Comparison of ENCODE assay signal across 8 cellular contexts in genomic region chr17:60390881-60391418, GRCh38. TPM values are rescaled to one million over a fixed set of nuclear protein-coding genes. Genes with fewer than 3 reads are reported as not detected.
DNase-seq lines count a peak whose midpoint lies in the region; ATAC-seq, FAIRE-seq and TF ChIP-seq lines count a peak whose summit lies in the region.

No MANE protein-coding gene starts in this region.

- peaks cover 0 to 3% (median 0%) of the 10 kb centered on the region in 11 experiments; a peak in 1 of 22 replicates for H3K36me3 ChIP-seq in BLaER1 treated with 17β-estradiol and CSF1 and Interleukin-3, amounts not matched to agents 10 nM and 100 nM
- H3K36me3 ChIP-seq in HAP-1 (replicated peaks): no peaks in the 10 kb centered on the region
- no peaks in the 10 kb centered on the region for H3K36me3 ChIP-seq in GM12878 (ENCODE audit: control insufficient read depth in 2 of 2, insufficient read depth in 2 of 2, low read length in 1 of 2)
- H3K36me3 ChIP-seq in skeletal muscle satellite cell (ENCODE audit: insufficient read depth, low read length): no peaks in the 10 kb centered on the region

- no peak for TF ChIP-seq RAD21 in GM12878 (IDR thresholded peaks at IDR 0.05; ENCODE audit: insufficient read depth, low read depth, low read length)

- TF ChIP-seq POLR2A in GM12878 (IDR thresholded peaks at IDR 0.05; ENCODE audit: low read depth, low read length): no peak

- 9% methylated on average over 12 of the region's 12 CpGs for WGBS in GM12878 (ENCODE audit: insufficient coverage, insufficient replicate concordance, low lambda C conversion rate, missing lambda C conversion rate)

- peak overlapping the region; percentile 82 to 99 (median 92) for H3K4me3 ChIP-seq in BLaER1 treated with 17β-estradiol and CSF1 and Interleukin-3, amounts not matched to agents 10 nM and 100 nM
- H3K4me3 ChIP-seq in HAP-1 (peak overlapping the region; percentile 80), GM12878 (peak overlapping the region; percentile 97), iPS-18c (ENCODE audit: insufficient read depth, low read depth, low read length) (peak overlapping the region; percentile 92), skeletal muscle satellite cell (ENCODE audit: low read length) (peak overlapping the region; percentile 77)

- RAD21 ChIA-PET in GM12878 (lab: Charles Lee; ENCODE audit: unreplicated experiment): interaction anchor here (1.1 to 2.1 kb wide), 2 partner anchors 37 to 160 kb away, joined by 3 to 9 read pairs; no protein-coding TSS in a partner anchor

- CTCF ChIA-PET in RWPE1 (lab: Yijun Ruan, JAX): no interaction called here
- CTCF ChIA-PET in GM12878 (lab: Yijun Ruan, JAX): interaction anchor here (0.7 to 2.7 kb wide), 7 partner anchors 8 to 217 kb away, joined by 3 to 14 read pairs (median 5); partner anchors contain the start of gene CHCT1

- no peaks in the 10 kb centered on the region for H3K27me3 ChIP-seq in BLaER1 treated with 17β-estradiol and CSF1 and Interleukin-3, amounts not matched to agents 10 nM and 100 nM
- H3K27me3 ChIP-seq in HAP-1 (ENCODE audit: low read depth) (no peaks in the 10 kb centered on the region), GM12878 (replicated peaks in 1 of 2; ENCODE audit: control insufficient read depth in 2 of 2, insufficient read depth in 2 of 2, low read length in 1 of 2) (no peaks in the 10 kb centered on the region), skeletal muscle satellite cell (ENCODE audit: control insufficient read depth, insufficient read depth, low read length) (no peaks in the 10 kb centered on the region)

- in situ Hi-C loops in HAP-1 (cut with MboI; ENCODE audit: low sequenced_read_pairs): no loop called here
- in situ Hi-C loops in GM12878 (cut with MboI): no loop called here

- FAIRE-seq in GM12878 (lab: Jason Lieb, UNC): no peak

- H3K4me1 ChIP-seq in BLaER1 treated with 17β-estradiol and CSF1 and Interleukin-3, amounts not matched to agents 10 nM and 100 nM: peaks cover 51 to 81% (median 74%) of the 10 kb centered on the region in 10 experiments
- peaks cover 45% of the 10 kb centered on the region for H3K4me1 ChIP-seq in HAP-1
- H3K4me1 ChIP-seq in GM12878 (ENCODE audit: control insufficient read depth, insufficient read depth, low read length): no peaks in the 10 kb centered on the region
- H3K4me1 ChIP-seq in skeletal muscle satellite cell (ENCODE audit: control insufficient read depth, insufficient read depth, low read length): peaks cover 14% of the 10 kb centered on the region

- SMC1A ChIA-PET in GM12878 (lab: Charles Lee; ENCODE audit: uncharacterized antibody, unreplicated experiment): interaction anchor here (0.6 to 1.8 kb wide), 11 partner anchors 8 to 313 kb away, joined by 3 to 8 read pairs (median 4); no protein-coding TSS in a partner anchor

- peaks cover 50% of the 10 kb centered on the region for H3K79me2 ChIP-seq in GM12878 (ENCODE audit: control insufficient read depth, insufficient read depth, low read length)

- peak overlapping the region; percentile 78 for H2AFZ ChIP-seq in GM12878 (ENCODE audit: control insufficient read depth, low read depth, low read length)

- TF ChIP-seq EP300 in GM12878 (IDR thresholded peaks at IDR 0.05; ENCODE audit: borderline replicate concordance in 1 of 2, control insufficient read depth in 1 of 2, low read depth in 2 of 2, low read length in 2 of 2): no peak

- intact Hi-C loops in GM12878 (cut with micrococcal nuclease; ENCODE audit: unreplicated experiment): loop anchor here (5.0 kb wide), 1 partner anchor 84 kb away; no protein-coding TSS in a partner anchor

- peak overlapping the region; percentile 85 to 96 (median 91) for H3K4me2 ChIP-seq in BLaER1 treated with 17β-estradiol and CSF1 and Interleukin-3, amounts not matched to agents 10 nM and 100 nM
- peak overlapping the region; percentile 88 for H3K4me2 ChIP-seq in GM12878 (ENCODE audit: control insufficient read depth, insufficient read depth)
- H3K4me2 ChIP-seq in skeletal muscle satellite cell (ENCODE audit: low read length): peak overlapping the region; percentile 84

- H3K9me3 ChIP-seq in BLaER1 treated with 17β-estradiol and CSF1 and Interleukin-3, amounts not matched to agents 10 nM and 100 nM (replicated peaks in 1 of 11): no peaks in the 10 kb centered on the region
- H3K9me3 ChIP-seq in HAP-1: no peaks in the 10 kb centered on the region
- H3K9me3 ChIP-seq in GM12878 (replicated peaks; ENCODE audit: control insufficient read depth, insufficient read depth, low read length): no peaks in the 10 kb centered on the region
- H3K9me3 ChIP-seq in iPS-18c (ENCODE audit: control insufficient read depth, insufficient read depth, low read length): no peaks in the 10 kb centered on the region
- no peaks in the 10 kb centered on the region for H3K9me3 ChIP-seq in skeletal muscle satellite cell (replicated peaks; ENCODE audit: low read length)

- H3K27ac ChIP-seq in BLaER1 treated with 17β-estradiol and CSF1 and Interleukin-3, amounts not matched to agents 10 nM and 100 nM: peak overlapping the region; percentile 82 to 98 (median 95)
- H3K27ac ChIP-seq in RWPE1: peak overlapping the region; percentile 97
- H3K27ac ChIP-seq in GM12878 (ENCODE audit: control insufficient read depth, insufficient read depth): peak overlapping the region; percentile 81

- TF ChIP-seq CTCF in RWPE1 (conservative IDR thresholded peaks at IDR 0.05; ENCODE audit: low read depth): no peak
- TF ChIP-seq CTCF in GM12878 (IDR thresholded peaks at IDR 0.05 in 2 of 3, conservative IDR thresholded peaks at IDR 0.05 in 1 of 3; ENCODE audit: control insufficient read depth in 2 of 3, extremely low read depth in 1 of 3, insufficient read depth in 1 of 3, low read depth in 3 of 3, low read length in 3 of 3): no peak

- POLR2A ChIA-PET in RWPE1 (lab: Yijun Ruan, JAX; ENCODE audit: low non-redundant PET): no interaction called here
- POLR2A ChIA-PET in GM12878 (lab: Charles Lee): interaction anchor here (0.9 to 1.4 kb wide), 3 partner anchors 8 to 299 kb away, joined by 3 to 5 read pairs (median 3); partner anchors contain the start of gene PPM1D

- BruUV-seq in GM12878 (replicated peaks; lab: Mats Ljungman, UMichigan): TSS peak; percentile 59

- peak overlapping the region; percentile 84 to 98 (median 94) for H3K9ac ChIP-seq in BLaER1 treated with 17β-estradiol and CSF1 and Interleukin-3, amounts not matched to agents 10 nM and 100 nM
- H3K9ac ChIP-seq in GM12878 (ENCODE audit: control insufficient read depth, insufficient read depth, low read length) (peak overlapping the region; percentile 90), skeletal muscle satellite cell (ENCODE audit: low read depth, low read length) (peak overlapping the region; percentile 92)

- DNase-seq in HAP-1 (ENCODE audit: low spot score in 2 of 2) (peak; percentile 41 to 58), RWPE1 (ENCODE audit: low spot score) (peak; percentile 28), GM12878 (ENCODE audit: low read depth, low spot score) (no peak), T1000 (lab: John Stamatoyannopoulos, UW) (no peak)

- peaks cover 4 to 53% (median 41%) of the 10 kb centered on the region in 11 experiments; a peak in 14 of 22 replicates for H4K20me1 ChIP-seq in BLaER1 treated with 17β-estradiol and CSF1 and Interleukin-3, amounts not matched to agents 10 nM and 100 nM
- H4K20me1 ChIP-seq in GM12878 (ENCODE audit: control insufficient read depth, insufficient read depth): no peaks in the 10 kb centered on the region

- ATAC-seq in GM12878 (peak; percentile 14), HG03457 (IDR thresholded peaks at IDR 0.05; ENCODE audit: unreplicated experiment) (no peak)

TF ChIP-seq in GM12878, 131 proteins besides CTCF, POLR2A, EP300 and RAD21 (continues in another document):
- TF ChIP-seq LARP7 (IDR thresholded peaks at IDR 0.05): 0 out of 2 replicates have a peak, but pooled peaks have one; percentile 2
- 0 out of 2 replicates have a peak, but pooled peaks have one; percentile 14 for TF ChIP-seq CREM (IDR thresholded peaks at IDR 0.05; ENCODE audit: low read depth)
- no peak; the same call in 1 of the 2 replicates for TF ChIP-seq MXI1 (IDR thresholded peaks at IDR 0.05; ENCODE audit: low read depth, low read length)

RNA-seq across cellular contexts. Expression of gene USP32, which starts 1.0 kb away (rescaled TPM):
- 160 and 164 TPM in 2 replicates for total RNA-seq in GM12878 (2013; cell fraction: nucleolus; rRNA removed)
- total RNA-seq in GM12878 (2014; rRNA removed) (27.3 and 31.1 TPM in 2 replicates), GM12878 (2014; rRNA removed; fragmentation: Illumina TruSeq; extraction: Trizol) (36.6 and 39.1 TPM in 2 replicates), GM12878 (2021) (35.0 and 36.8 TPM in 2 replicates)
- polyA plus RNA-seq in GM12878 (2011; ENCODE audit: low read depth): 11.3 TPM
- polyA plus RNA-seq in GM12878 (2011; rRNA removed) (37.3 and 42.4 TPM in 2 replicates), GM12878 (2014; fragmentation: Illumina TruSeq; extraction: Trizol) (30.8 and 40.4 TPM in 2 replicates), GM12878 (2014; fragmentation: Nextera tagmentation; extraction: Ambion mirVana) (1 to 10 TPM; 7.8 to 9.8 TPM), GM12878 (2014; rRNA removed) (21.7 and 23.7 TPM in 2 replicates), GM12878 (2016; fragmentation: Nextera tagmentation; extraction: Ambion mirVana) (10 to 100 TPM; 10.7 to 10.9 TPM)
- 20.4 and 28.5 TPM in 2 replicates for polyA plus RNA-seq in GM12878 (2011; cell fraction: cytosol; rRNA removed)
- polyA plus RNA-seq in GM12878 (2011; cell fraction: nucleus; rRNA removed): 18.1 and 23.8 TPM in 2 replicates
- polyA plus RNA-seq in GM12878 (2012): 19.5 and 21.8 TPM in 2 replicates
- 35.6 and 52.5 TPM in 2 replicates for polyA minus RNA-seq in GM12878 (2011; rRNA and poly(A)+ RNA removed)
- 11.6 and 22.2 TPM in 2 replicates for polyA minus RNA-seq in GM12878 (2011; cell fraction: cytosol; rRNA and poly(A)+ RNA removed)
- 19.5 and 22.9 TPM in 2 replicates for polyA minus RNA-seq in GM12878 (2011; cell fraction: nucleus; rRNA and poly(A)+ RNA removed)
- total RNA-seq in skeletal muscle satellite cell (2012; rRNA removed): 24.9 and 46.9 TPM in 2 replicates

RNA-seq across cellular contexts. Expression of gene CHCT1, which starts 31.3 kb away (rescaled TPM):
- total RNA-seq in GM12878 (2013; cell fraction: nucleolus; rRNA removed): not detected in 2 replicates
- total RNA-seq in GM12878 (2014; rRNA removed) (0.65 TPM in 1 of 2 replicates, not detected in the other), GM12878 (2014; rRNA removed; fragmentation: Illumina TruSeq; extraction: Trizol) (not detected in 2 replicates), GM12878 (2021) (0.23 TPM in 1 of 2 replicates, not detected in the other)
- polyA plus RNA-seq in GM12878 (2011; ENCODE audit: low read depth): not detected
- polyA plus RNA-seq in GM12878 (2011; rRNA removed) (not detected in 2 replicates), GM12878 (2014; fragmentation: Illumina TruSeq; extraction: Trizol) (not detected in 2 replicates), GM12878 (2014; fragmentation: Nextera tagmentation; extraction: Ambion mirVana) (not detected), GM12878 (2014; rRNA removed) (0.35 TPM in 1 of 2 replicates, not detected in the other), GM12878 (2016; fragmentation: Nextera tagmentation; extraction: Ambion mirVana) (not detected)
- polyA plus RNA-seq in GM12878 (2011; cell fraction: cytosol; rRNA removed): 0.06 TPM in 1 of 2 replicates, not detected in the other
- polyA plus RNA-seq in GM12878 (2011; cell fraction: nucleus; rRNA removed): not detected in 2 replicates
- polyA plus RNA-seq in GM12878 (2012): not detected in 2 replicates
- not detected in 2 replicates for polyA minus RNA-seq in GM12878 (2011; rRNA and poly(A)+ RNA removed)
- not detected in 2 replicates for polyA minus RNA-seq in GM12878 (2011; cell fraction: cytosol; rRNA and poly(A)+ RNA removed)
- polyA minus RNA-seq in GM12878 (2011; cell fraction: nucleus; rRNA and poly(A)+ RNA removed): not detected in 2 replicates
- total RNA-seq in skeletal muscle satellite cell (2012; rRNA removed): not detected in 2 replicates

Comparison
In these comparisons a context has a peak if more than half of its experiments do, and no peak if none do; other contexts are left out.
1. DNase-seq: peak in HAP-1 (2 of 2) and RWPE1 (single experiment); none in GM12878 (single experiment) and T1000 (single experiment).
2. Peak in every context shown above with its lines, with median percentiles within 50 percentile points of each other: H3K27ac ChIP-seq, H3K4me2 ChIP-seq, H3K4me3 ChIP-seq and H3K9ac ChIP-seq.